Comparison of ENCODE assay signal across 23 cellular contexts in the genomic region with DNA sequence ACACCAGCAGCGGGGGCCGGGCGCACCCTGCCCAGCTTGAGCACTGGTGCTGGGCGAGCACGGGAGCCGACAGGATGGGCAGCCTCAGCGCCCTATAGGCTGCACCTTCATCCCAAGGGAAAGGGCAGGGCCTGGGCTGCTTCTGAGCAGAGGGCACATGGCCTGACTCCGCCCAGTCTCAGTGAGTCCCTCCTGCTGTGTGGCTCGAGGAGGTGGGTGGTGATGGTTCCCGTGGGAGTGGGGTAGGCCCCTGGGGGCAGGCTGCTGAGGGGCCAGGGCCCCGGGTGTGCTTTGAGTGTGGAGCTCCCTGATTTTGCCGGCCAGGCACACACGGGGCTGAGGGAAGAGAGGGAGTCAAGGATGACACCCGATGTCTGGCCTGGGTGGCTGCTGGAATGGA. TPM values are rescaled to one million over a fixed set of nuclear protein-coding genes. Genes with fewer than 3 reads are reported as not detected.
DNase-seq lines count a peak whose midpoint lies in the region; ATAC-seq and TF ChIP-seq lines count a peak whose summit lies in the region.
"Had no signal": no experiment of that assay in that cellular context is flagged by ENCODE, and none has a peak within 500 bp of the region (broad histone marks: within the 10 kb centered on the region; RNA-seq: fewer than 3 reads in every experiment).

No MANE protein-coding gene starts in this region.

- H3K36me3 Mint-ChIP-seq in GM23338 (ENCODE audit: low read depth): peaks cover 8% of the 10 kb centered on the region; the same call in 2 of the 3 replicates

- H2AFZ ChIP-seq in GM23338 (no peak overlapping the region), osteoblast (ENCODE audit: low read length) (no peak overlapping the region)

- peak; percentile 5; the same call in 1 of the 3 replicates for ATAC-seq in GM23338
- peak; percentile 12 for ATAC-seq in SK-N-SH treated with all-trans-retinoic acid at 6 μM for 48 hours
- ATAC-seq: esophagus mucosa, T-helper 17 cell had no signal

- H3K27me3 Mint-ChIP-seq in GM23338 (ENCODE audit: insufficient read depth, low read depth, poor library complexity): peaks cover 9% of the 10 kb centered on the region
- H3K27me3 Mint-ChIP-seq: IgD-negative memory B cell, progenitor cell of endocrine pancreas, T-helper 17 cell had no signal

- no peaks in the 10 kb centered on the region for H3K79me2 ChIP-seq in GM23338 (replicated peaks; ENCODE audit: insufficient read depth)
- no peaks in the 10 kb centered on the region for H3K79me2 ChIP-seq in osteoblast (ENCODE audit: insufficient read depth, low read length)

- no peaks in the 10 kb centered on the region for H3K9me3 Mint-ChIP-seq in GM23338
- H3K9me3 Mint-ChIP-seq: IgD-negative memory B cell, neural crest cell had no signal

- H3K4me3 ChIP-seq in GM23338: no peak overlapping the region
- H3K4me3 ChIP-seq in osteoblast (ENCODE audit: insufficient read depth, low read length): no peak overlapping the region
- H3K4me3 ChIP-seq: left ventricle myocardium inferior had no signal

- H3K9me2 ChIP-seq in GM23338 (ENCODE audit: insufficient read depth): no peaks in the 10 kb centered on the region

- H4K20me1 ChIP-seq in GM23338 (replicated peaks; ENCODE audit: insufficient read depth) (no peaks in the 10 kb centered on the region), osteoblast (ENCODE audit: insufficient read depth, low read length) (peaks cover 20% of the 10 kb centered on the region)

- peaks cover 7% of the 10 kb centered on the region; the same call in 1 of the 2 replicates for H3F3A ChIP-seq in GM23338 (replicated peaks; ENCODE audit: low read depth)

- H3K27ac Mint-ChIP-seq in GM23338: no peak overlapping the region
- H3K27ac Mint-ChIP-seq: IgD-negative memory B cell, progenitor cell of endocrine pancreas, T-helper 17 cell had no signal

- H3K4me3 Mint-ChIP-seq in GM23338: no peak overlapping the region
- H3K4me3 Mint-ChIP-seq: IgD-negative memory B cell, neural crest cell, T-helper 17 cell had no signal

- TF ChIP-seq CTCF in GM23338 (conservative IDR thresholded peaks at IDR 0.05; ENCODE audit: low read depth in 2 of 2) (no peak), osteoblast (IDR thresholded peaks at IDR 0.05; ENCODE audit: extremely low read depth, low read depth, low read length) (no peak)

- H3K4me1 ChIP-seq in GM23338 (ENCODE audit: insufficient read depth) (no peaks in the 10 kb centered on the region), osteoblast (ENCODE audit: insufficient read depth, low read length) (no peaks in the 10 kb centered on the region)

- H3K36me3 ChIP-seq in GM23338 (ENCODE audit: insufficient read depth) (no peaks in the 10 kb centered on the region), osteoblast (ENCODE audit: insufficient read depth, low read length) (peaks cover 62% of the 10 kb centered on the region)

- no peaks in the 10 kb centered on the region for H3K9me3 ChIP-seq in osteoblast (ENCODE audit: low read depth, low read length)
- H3K9me3 ChIP-seq: left ventricle myocardium inferior had no signal

- H3K4me1 Mint-ChIP-seq in GM23338: no peaks in the 10 kb centered on the region
- H3K4me1 Mint-ChIP-seq: neural crest cell had no signal

- H3K27me3 ChIP-seq in GM23338 (ENCODE audit: insufficient read depth) (no peaks in the 10 kb centered on the region), osteoblast (ENCODE audit: insufficient read depth, low read length) (no peaks in the 10 kb centered on the region)

- H3K4me2 ChIP-seq in GM23338 (no peak overlapping the region), osteoblast (ENCODE audit: insufficient read depth, low read length) (no peak overlapping the region)

- H3K27ac ChIP-seq in GM23338 (ENCODE audit: low read depth) (0 out of 2 replicates have a peak overlapping the region, but pooled peaks have one; percentile 9), osteoblast (ENCODE audit: low read depth, low read length) (no peak overlapping the region)
- H3K27ac ChIP-seq: left ventricle myocardium inferior, VCaP had no signal

- DNase-seq in AG20443 (ENCODE audit: low spot score): peak; percentile 52
- no peak for DNase-seq in GM23338 (ENCODE audit: low spot score)
- peak; percentile 98 for DNase-seq in osteoblast (ENCODE audit: insufficient read length, low spot score, missing footprints)
- DNase-seq in HT-29 (ENCODE audit: low spot score): no peak
- no peak for DNase-seq in NCI-H446 (lab: John Stamatoyannopoulos, UW)
- DNase-seq in NCI-H1105 treated with DMSO at 0.1 percent for 48 hours (lab: John Stamatoyannopoulos, UW): no peak
- DNase-seq: activated CD8-positive, alpha-beta memory T cell treated with anti-CD3 and anti-CD28 coated beads, Interleukin-2, amount 50 U/mL, for 48 hours; activated gamma-delta T cell treated with Interleukin-2 at 50 U/mL for 16 hours; AML-193; amniotic stem cell; effector CD4-positive, alpha-beta T cell; glutamatergic neuron; left ventricle myocardium inferior; NCI-H2029; NCI-H524 treated with DMSO at 0.1 percent for 48 hours; SHP77; T-helper 17 cell had no signal

TF ChIP-seq in GM23338, 12 proteins besides CTCF, POLR2A, EP300 and RAD21:
- TF ChIP-seq EZH2phosphoT487 (IDR thresholded peaks at IDR 0.05; ENCODE audit: unreplicated experiment) (no peak), ZNF331 (CRISPR knock-in tag; IDR thresholded peaks at IDR 0.05; ENCODE audit: low read depth) (no peak)

TF ChIP-seq in SK-N-SH treated with all-trans-retinoic acid at 6 μM for 48 hours, 23 proteins besides CTCF, POLR2A, EP300 and RAD21:
- TF ChIP-seq CSRNP3 (CRISPR knock-in tag; IDR thresholded peaks at IDR 0.05): no peak
- TF ChIP-seq CSDC2 (CRISPR knock-in tag; IDR thresholded peaks at IDR 0.05): no peak
- TF ChIP-seq, protein P1, sequence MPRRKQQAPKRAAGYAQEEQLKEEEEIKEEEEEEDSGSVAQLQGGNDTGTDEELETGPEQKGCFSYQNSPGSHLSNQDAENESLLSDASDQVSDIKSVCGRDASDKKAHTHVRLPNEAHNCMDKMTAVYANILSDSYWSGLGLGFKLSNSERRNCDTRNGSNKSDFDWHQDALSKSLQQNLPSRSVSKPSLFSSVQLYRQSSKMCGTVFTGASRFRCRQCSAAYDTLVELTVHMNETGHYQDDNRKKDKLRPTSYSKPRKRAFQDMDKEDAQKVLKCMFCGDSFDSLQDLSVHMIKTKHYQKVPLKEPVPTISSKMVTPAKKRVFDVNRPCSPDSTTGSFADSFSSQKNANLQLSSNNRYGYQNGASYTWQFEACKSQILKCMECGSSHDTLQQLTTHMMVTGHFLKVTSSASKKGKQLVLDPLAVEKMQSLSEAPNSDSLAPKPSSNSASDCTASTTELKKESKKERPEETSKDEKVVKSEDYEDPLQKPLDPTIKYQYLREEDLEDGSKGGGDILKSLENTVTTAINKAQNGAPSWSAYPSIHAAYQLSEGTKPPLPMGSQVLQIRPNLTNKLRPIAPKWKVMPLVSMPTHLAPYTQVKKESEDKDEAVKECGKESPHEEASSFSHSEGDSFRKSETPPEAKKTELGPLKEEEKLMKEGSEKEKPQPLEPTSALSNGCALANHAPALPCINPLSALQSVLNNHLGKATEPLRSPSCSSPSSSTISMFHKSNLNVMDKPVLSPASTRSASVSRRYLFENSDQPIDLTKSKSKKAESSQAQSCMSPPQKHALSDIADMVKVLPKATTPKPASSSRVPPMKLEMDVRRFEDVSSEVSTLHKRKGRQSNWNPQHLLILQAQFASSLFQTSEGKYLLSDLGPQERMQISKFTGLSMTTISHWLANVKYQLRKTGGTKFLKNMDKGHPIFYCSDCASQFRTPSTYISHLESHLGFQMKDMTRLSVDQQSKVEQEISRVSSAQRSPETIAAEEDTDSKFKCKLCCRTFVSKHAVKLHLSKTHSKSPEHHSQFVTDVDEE (CRISPR knock-in tag; IDR thresholded peaks at IDR 0.05): no peak
- TF ChIP-seq SNAI2 (CRISPR knock-in tag; IDR thresholded peaks at IDR 0.05): no peak

RNA-seq across cellular contexts. Expression of gene TSC2, which starts 37.9 kb away (rescaled TPM):
- 81.4 and 93.0 TPM in 2 replicates for total RNA-seq in GM23338 (2014; rRNA removed; shearing (Covaris generic))
- polyA plus RNA-seq in GM23338 (2016; fragmentation: Nextera tagmentation; extraction: Ambion mirVana): 36.3 and 40.5 TPM in 2 replicates
- 73.1 and 78.9 TPM in 2 replicates for total RNA-seq in osteoblast
- 75.1 and 85.0 TPM in 2 replicates for total RNA-seq in HT-29 (2014; rRNA removed; shearing (Covaris generic))

RNA-seq across cellular contexts. Expression of gene NTHL1, which starts 38.0 kb away (rescaled TPM):
- total RNA-seq in GM23338 (2014; rRNA removed; shearing (Covaris generic)): 84.6 and 97.1 TPM in 2 replicates
- 87.9 and 94.9 TPM in 2 replicates for polyA plus RNA-seq in GM23338 (2016; fragmentation: Nextera tagmentation; extraction: Ambion mirVana)
- total RNA-seq in osteoblast: 22.8 and 24.8 TPM in 2 replicates
- total RNA-seq in HT-29 (2014; rRNA removed; shearing (Covaris generic)): 157 and 215 TPM in 2 replicates

RNA-seq across cellular contexts. Expression of gene PKD1, which starts 50.0 kb away (rescaled TPM):
- 75.5 and 107 TPM in 2 replicates for total RNA-seq in GM23338 (2014; rRNA removed; shearing (Covaris generic))
- polyA plus RNA-seq in GM23338 (2016; fragmentation: Nextera tagmentation; extraction: Ambion mirVana): 18.5 and 21.1 TPM in 2 replicates
- total RNA-seq in osteoblast: 139 and 180 TPM in 2 replicates
- total RNA-seq in HT-29 (2014; rRNA removed; shearing (Covaris generic)): 72.1 and 74.7 TPM in 2 replicates

RNA-seq across cellular contexts. Expression of gene NHERF2, which starts 59.0 kb away (rescaled TPM):
- 15.4 and 16.5 TPM in 2 replicates for total RNA-seq in GM23338 (2014; rRNA removed; shearing (Covaris generic))
- polyA plus RNA-seq in GM23338 (2016; fragmentation: Nextera tagmentation; extraction: Ambion mirVana): 12.0 and 21.0 TPM in 2 replicates
- total RNA-seq in osteoblast: 26.8 and 33.7 TPM in 2 replicates
- 258 and 259 TPM in 2 replicates for total RNA-seq in HT-29 (2014; rRNA removed; shearing (Covaris generic))
- polyA plus RNA-seq: IgD-negative memory B cell had no signal

Comparison
In these comparisons a context has a peak if more than half of its experiments do, and no peak if none do; other contexts are left out.
1. DNase-seq: peak in AG20443 (single experiment) and osteoblast (single experiment); none in GM23338 (single experiment), HT-29 (single experiment), NCI-H446 (0 of 2) and NCI-H1105 treated with DMSO at 0.1 percent for 48 hours (single experiment).